Comparison of ENCODE assay signal across 3 cellular contexts in genomic region chr22:36008565-36008964, GRCh38.
TF ChIP-seq lines count a peak whose summit lies in the region.

No MANE protein-coding gene starts in this region.

TF ChIP-seq in SK-N-SH, 30 proteins besides CTCF, POLR2A, EP300 and RAD21:
- TF ChIP-seq USF2 (IDR thresholded peaks at IDR 0.05; ENCODE audit: borderline replicate concordance, low read depth, low read length) (no peak), JUND (IDR thresholded peaks at IDR 0.05) (no peak), FOXM1 (IDR thresholded peaks at IDR 0.05; ENCODE audit: low read depth) (no peak), MEF2A (IDR thresholded peaks at IDR 0.05; ENCODE audit: borderline replicate concordance, low read depth) (no peak), CHD2 (IDR thresholded peaks at IDR 0.05; ENCODE audit: low read length, partially characterized antibody) (no peak), POLR2AphosphoS5 (IDR thresholded peaks at IDR 0.05; ENCODE audit: low read depth, low read length) (no peak), ELF1 (IDR thresholded peaks at IDR 0.05) (no peak), USF1 (IDR thresholded peaks at IDR 0.05; ENCODE audit: borderline replicate concordance, low read depth) (no peak), NFIC (IDR thresholded peaks at IDR 0.05; ENCODE audit: borderline replicate concordance) (no peak), MAX (IDR thresholded peaks at IDR 0.05; ENCODE audit: low read depth) (no peak), REST (IDR thresholded peaks at IDR 0.05; ENCODE audit: low read depth, low read length) (no peak)

TF ChIP-seq in SK-N-SH treated with all-trans-retinoic acid at 6 μM for 48 hours, 23 proteins besides CTCF, POLR2A, EP300 and RAD21:
- TF ChIP-seq POU6F1 (CRISPR knock-in tag; IDR thresholded peaks at IDR 0.05; ENCODE audit: borderline replicate concordance, low read depth): no peak
- TF ChIP-seq TCF4 (CRISPR knock-in tag; IDR thresholded peaks at IDR 0.05; ENCODE audit: borderline replicate concordance): no peak
- TF ChIP-seq ZNF565 (CRISPR knock-in tag; conservative IDR thresholded peaks at IDR 0.05; ENCODE audit: low read depth): no peak
- no peak for TF ChIP-seq ESRRG (CRISPR knock-in tag; IDR thresholded peaks at IDR 0.05)
- TF ChIP-seq CSDC2 (CRISPR knock-in tag; IDR thresholded peaks at IDR 0.05): no peak
- TF ChIP-seq GLIS3 (CRISPR knock-in tag; IDR thresholded peaks at IDR 0.05): no peak
- no peak for TF ChIP-seq RARB (CRISPR knock-in tag; IDR thresholded peaks at IDR 0.05)

TF ChIP-seq in K562, 482 proteins besides CTCF, POLR2A, EP300 and RAD21:
- TF ChIP-seq ASH1L (IDR thresholded peaks at IDR 0.05; ENCODE audit: borderline replicate concordance, low read depth, partially characterized antibody) (no peak), MAZ (CRISPR knock-in tag; conservative IDR thresholded peaks at IDR 0.05 in 1 of 2, IDR thresholded peaks at IDR 0.05 in 1 of 2) (0 out of 4 replicates have a peak, but pooled peaks of 1 of the 2 experiments have one; percentile 12), ZNF584 (CRISPR knock-in tag; IDR thresholded peaks at IDR 0.05; ENCODE audit: low read depth) (0 out of 2 replicates have a peak, but pooled peaks have one; percentile 4), CEBPG (CRISPR knock-in tag; IDR thresholded peaks at IDR 0.05) (peak; percentile 83), CEBPG (tag; conservative IDR thresholded peaks at IDR 0.05 in 1 of 2, IDR thresholded peaks at IDR 0.05 in 1 of 2) (peak; percentile 35 to 76), BCOR (IDR thresholded peaks at IDR 0.05) (no peak), SMARCE1 (IDR thresholded peaks at IDR 0.05) (peak; percentile 29; the same call in 1 of the 2 replicates), ARID1B (IDR thresholded peaks at IDR 0.05) (peak; percentile 9; the same call in 1 of the 2 replicates), POLR3A (IDR thresholded peaks at IDR 0.05; ENCODE audit: borderline replicate concordance, extremely low read depth, insufficient read depth, insufficient read length) (no peak), ATF3 (IDR thresholded peaks at IDR 0.05) (peak; percentile 28; the same call in 1 of the 2 replicates), ATF3 (CRISPR knock-in tag; conservative IDR thresholded peaks at IDR 0.05) (no peak), GATAD2B (IDR thresholded peaks at IDR 0.05; ENCODE audit: borderline replicate concordance) (no peak), ARID4B (CRISPR knock-in tag; IDR thresholded peaks at IDR 0.05) (no peak)
